In the genomic region with DNA sequence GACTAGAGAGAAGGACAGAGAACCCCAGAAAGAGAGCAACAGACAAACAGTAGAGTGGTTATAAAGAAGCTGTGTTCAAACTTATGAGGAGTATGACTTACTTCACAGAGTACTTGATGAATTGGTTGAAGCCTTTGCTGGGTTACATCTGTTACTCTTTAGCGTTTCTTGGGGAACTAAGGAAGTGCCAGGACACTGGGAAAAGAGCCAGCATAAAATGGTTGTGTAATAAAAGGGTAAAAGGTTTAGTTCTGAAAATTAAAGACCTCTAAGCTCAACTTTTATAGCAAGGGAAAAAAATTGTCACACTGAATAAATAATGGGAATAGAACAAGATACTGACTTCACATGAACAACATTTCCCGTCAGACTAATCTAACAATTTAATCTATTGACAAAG, we compare ENCODE assay signal across 13 cellular contexts. TPM values are rescaled to one million over a fixed set of nuclear protein-coding genes. Genes with fewer than 3 reads are reported as not detected.
DNase-seq lines count a peak whose midpoint lies in the region; FAIRE-seq and TF ChIP-seq lines count a peak whose summit lies in the region.
"Had no signal": no experiment of that assay in that cellular context is flagged by ENCODE, and none has a peak within 500 bp of the region (broad histone marks: within the 10 kb centered on the region; RNA-seq: fewer than 3 reads in every experiment).

No MANE protein-coding gene starts in this region.

- no peak overlapping the region for H4K8ac ChIP-seq in mesendoderm (ENCODE audit: low read depth, low read length)

- WGBS in mesendoderm (ENCODE audit: extremely low coverage, insufficient coverage, low lambda C conversion rate) = no CpG with 5 or more reads among the region's 2 CpGs

- H2AK5ac ChIP-seq in mesendoderm (ENCODE audit: low read length) = no peak overlapping the region

- TF ChIP-seq CTCF in D721Med (IDR thresholded peaks at IDR 0.05; ENCODE audit: insufficient read depth, missing control alignments) = no peak

- H3K79me1 ChIP-seq in mesendoderm (ENCODE audit: low read length) = no peaks in the 10 kb centered on the region

- no peak overlapping the region for H3K4me3 ChIP-seq in mesendoderm (ENCODE audit: low read length)
- H3K4me3 ChIP-seq: adrenal gland, gastrocnemius medialis had no signal

- no peak overlapping the region for H2BK5ac ChIP-seq in mesendoderm (ENCODE audit: low read length)

- no peak overlapping the region for H3K56ac ChIP-seq in mesendoderm (ENCODE audit: low read length)

- H2BK120ac ChIP-seq in mesendoderm (ENCODE audit: low read depth, low read length) = peak overlapping the region; percentile 45

- peak overlapping the region; percentile 3 for H3K27ac ChIP-seq in mesendoderm (ENCODE audit: low read depth, low read length)

- FAIRE-seq in endometrium (lab: Jason Lieb, UNC) (peak; percentile 51), D721Med (lab: Jason Lieb, UNC) (no peak)

- H3K4me2 ChIP-seq in mesendoderm (ENCODE audit: low read length) = no peak overlapping the region

- H3K23ac ChIP-seq in mesendoderm (ENCODE audit: low read length) = no peak overlapping the region

- H3K27me3 ChIP-seq in mesendoderm (ENCODE audit: insufficient read depth, low read length, poor library complexity) = no peaks in the 10 kb centered on the region
- H3K27me3 ChIP-seq: adrenal gland, gastrocnemius medialis had no signal

- H3K79me2 ChIP-seq in mesendoderm (ENCODE audit: control insufficient read depth, insufficient read depth, low read length) = no peaks in the 10 kb centered on the region

- no peak overlapping the region for H3K4ac ChIP-seq in mesendoderm (ENCODE audit: low read depth, low read length)

- H2BK15ac ChIP-seq in mesendoderm (replicated peaks; ENCODE audit: low read depth) = no peak overlapping the region

- peaks cover 4% of the 10 kb centered on the region for H3K4me1 ChIP-seq in mesendoderm (ENCODE audit: control insufficient read depth, low read depth, low read length)

- H4K5ac ChIP-seq in mesendoderm (ENCODE audit: low read length) = no peak overlapping the region

- peak; percentile 64 for DNase-seq in AG08395 (ENCODE audit: low spot score)
- DNase-seq in LHCN-M2 (ENCODE audit: low read depth) = peak; percentile 81
- no peak for DNase-seq in mesendoderm
- no peak for DNase-seq in D721Med (ENCODE audit: insufficient read length, low spot score)
- no peak for DNase-seq in NCI-H524 treated with DMSO at 0.1 percent for 48 hours (lab: John Stamatoyannopoulos, UW)
- no peak for DNase-seq in T-helper 2 cell
- no peak for DNase-seq in cerebellar nuclear complex (lab: John Stamatoyannopoulos, UW)
- DNase-seq: activated CD4-positive, alpha-beta memory T cell treated with anti-CD3 and anti-CD28 coated beads for 36 hours; CD8-positive, alpha-beta T cell; gastrocnemius medialis; T-helper 1 cell had no signal

- no peak overlapping the region for H3K9ac ChIP-seq in mesendoderm (ENCODE audit: low read length)

- no peak overlapping the region for H3K18ac ChIP-seq in mesendoderm (ENCODE audit: low read length)

- no peaks in the 10 kb centered on the region for H3K36me3 ChIP-seq in mesendoderm (ENCODE audit: control insufficient read depth, insufficient read depth, low read length)
- H3K36me3 ChIP-seq: adrenal gland, gastrocnemius medialis had no signal

RNA-seq across cellular contexts. Expression of a gene that starts 17.0 kb away (rescaled TPM):
- total RNA-seq in LHCN-M2 (2014; rRNA removed) = 0.13 and 0.75 TPM in 2 replicates
- polyA plus RNA-seq in LHCN-M2 (2012) = 0.30 TPM
- polyA plus RNA-seq in mesendoderm (2013, experiment 1 of 2) = 0.14 TPM
- polyA plus RNA-seq in mesendoderm (2013, experiment 2 of 2) = 0.32 TPM

Comparison
In these comparisons a context has a peak if more than half of its experiments do, and no peak if none do; other contexts are left out.
1. DNase-seq: peak in AG08395 (single experiment) and LHCN-M2 (single experiment); none in mesendoderm (single experiment), D721Med (single experiment), NCI-H524 treated with DMSO at 0.1 percent for 48 hours (single experiment), T-helper 2 cell (0 of 5) and cerebellar nuclear complex (0 of 2).